21 cellular contexts compared by ENCODE assay signal in the genomic region with DNA sequence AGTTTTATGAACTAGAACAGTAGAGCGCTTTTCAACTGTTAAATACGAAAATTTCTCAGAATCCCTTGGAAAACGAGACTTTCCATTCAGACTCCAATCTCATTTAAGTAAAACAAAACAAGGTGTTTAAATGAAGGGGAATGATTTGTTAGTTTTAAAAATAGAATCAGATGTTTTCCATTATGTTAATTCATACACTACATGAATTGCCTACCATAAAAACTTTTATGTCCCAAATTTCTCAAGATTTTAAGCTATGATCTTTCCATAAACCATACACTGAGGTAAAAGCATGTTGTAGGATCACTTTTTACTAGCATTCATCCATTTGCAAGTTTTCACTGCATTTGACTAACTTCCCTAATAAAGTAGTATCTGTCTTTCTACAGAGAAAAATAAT.
"Had no signal": no experiment of that assay in that cellular context is flagged by ENCODE, and none has a peak within 500 bp of the region (broad histone marks: within the 10 kb centered on the region; RNA-seq: fewer than 3 reads in every experiment).

No MANE protein-coding gene starts in this region.

- DNase-seq: colonic mucosa; cortex of kidney; dermis blood vessel endothelial cell; dorsolateral prefrontal cortex; effector CD4-positive, alpha-beta T cell; effector CD8-positive, alpha-beta T cell; effector memory CD4-positive, alpha-beta T cell; effector memory CD8-positive, alpha-beta T cell; endodermal cell; erythroblast; esophagus squamous epithelium; foreskin fibroblast; foreskin keratinocyte; foreskin melanocyte; gastrocnemius medialis; glutamatergic neuron; head of caudate nucleus; heart left ventricle; heart right ventricle had no signal

- FAIRE-seq: endometrium, endothelial cell of umbilical vein had no signal
